In genomic region chr7:74290590-74290950, GRCh38 we compare ENCODE assay signal across 8 cellular contexts. TPM values are rescaled to one million over a fixed set of nuclear protein-coding genes. Genes with fewer than 3 reads are reported as not detected.
DNase-seq lines count a peak whose midpoint lies in the region; ATAC-seq, FAIRE-seq and TF ChIP-seq lines count a peak whose summit lies in the region.

No MANE protein-coding gene starts in this region.

- ATAC-seq in RWPE2 (ENCODE audit: low read depth), result no peak
- no peak for ATAC-seq in gastroesophageal sphincter
- no peak for ATAC-seq in GM19455 (IDR thresholded peaks at IDR 0.05; ENCODE audit: unreplicated experiment)
- no peak for ATAC-seq in GM18502 (IDR thresholded peaks at IDR 0.05; ENCODE audit: poor library complexity, unreplicated experiment)
- no peak for ATAC-seq in GM18861 (IDR thresholded peaks at IDR 0.05; ENCODE audit: unreplicated experiment)
- no peak for ATAC-seq in GM19463 (IDR thresholded peaks at IDR 0.05; ENCODE audit: unreplicated experiment)

- TF ChIP-seq EP300 in gastroesophageal sphincter (IDR thresholded peaks at IDR 0.05), result no peak

- TF ChIP-seq CTCF in RWPE2 (IDR thresholded peaks at IDR 0.05; ENCODE audit: poor library complexity, severe bottlenecking) (no peak), gastroesophageal sphincter (IDR thresholded peaks at IDR 0.05) (no peak)

- no peaks in the 10 kb centered on the region for H3K4me1 ChIP-seq in RWPE2 (ENCODE audit: insufficient read depth, poor library complexity, severe bottlenecking)
- peaks cover 0 to 57% (median 17%) of the 10 kb centered on the region in 3 donors for H3K4me1 ChIP-seq in gastroesophageal sphincter

- no peak for TF ChIP-seq POLR2A in GM12892 (IDR thresholded peaks at IDR 0.05; ENCODE audit: low read depth, low read length)
- TF ChIP-seq POLR2A in gastroesophageal sphincter (IDR thresholded peaks at IDR 0.05), result no peak

- H3K27me3 ChIP-seq in RWPE2 (ENCODE audit: insufficient read depth, poor library complexity, severe bottlenecking) (no peaks in the 10 kb centered on the region), gastroesophageal sphincter (no peaks in the 10 kb centered on the region)

- H3K9me3 ChIP-seq in RWPE2 (ENCODE audit: severe bottlenecking) (no peaks in the 10 kb centered on the region), gastroesophageal sphincter (no peaks in the 10 kb centered on the region)

- peak overlapping the region; percentile 27 for H3K27ac ChIP-seq in RWPE2 (ENCODE audit: poor library complexity, severe bottlenecking)
- H3K27ac ChIP-seq in gastroesophageal sphincter, result peak overlapping the region in 3 of 4 donors; percentile 81 to 88 (median 82)

- WGBS in gastroesophageal sphincter (ENCODE audit: low coverage in 1 of 2), 2 donors, result 7% methylated on average over 3 of the region's 9 CpGs; no CpG with 5 or more reads in 1 of the 2 donors

- H3K4me3 ChIP-seq in RWPE2 (ENCODE audit: severe bottlenecking) (peak overlapping the region; percentile 86), gastroesophageal sphincter (peak overlapping the region; percentile 96 to 98), skeletal muscle cell (ENCODE audit: low read depth, low read length) (peak overlapping the region; percentile 71)

- no peaks in the 10 kb centered on the region for H3K36me3 ChIP-seq in RWPE2 (ENCODE audit: low read depth)
- H3K36me3 ChIP-seq in gastroesophageal sphincter, result no peaks in the 10 kb centered on the region

- DNase-seq in GM12892 (ENCODE audit: insufficient read length) (no peak), RWPE2 (ENCODE audit: low spot score) (no peak), skeletal muscle cell (ENCODE audit: low read depth) (no peak)

- peak; percentile 48 for FAIRE-seq in GM12892 (lab: Jason Lieb, UNC)

RNA-seq across cellular contexts. Expression of gene CLIP2, which starts 1.4 kb away (rescaled TPM):
- polyA plus RNA-seq in GM12892 (2012; ENCODE audit: missing spikeins), result 21.0 TPM
- total RNA-seq in gastroesophageal sphincter, result 10 to 100 TPM; 23.0 to 50.7 (median 35.5) TPM

RNA-seq across cellular contexts. Expression of gene RFC2, which starts 36.4 kb away (rescaled TPM):
- polyA plus RNA-seq in GM12892 (2012; ENCODE audit: missing spikeins), result 64.7 TPM
- total RNA-seq in gastroesophageal sphincter, result 10 to 100 TPM; 11.3 to 12.2 (median 11.3) TPM
